In genomic region chr2:191649519-191649918, GRCh38 we compare ENCODE assay signal across 28 cellular contexts.
"Had no signal": no experiment of that assay in that cellular context is flagged by ENCODE, and none has a peak within 500 bp of the region (broad histone marks: within the 10 kb centered on the region; RNA-seq: fewer than 3 reads in every experiment).

No MANE protein-coding gene starts in this region.

- DNase-seq: cortex of kidney; dorsolateral prefrontal cortex; effector CD4-positive, alpha-beta T cell; foreskin keratinocyte; heart left ventricle; left cardiac atrium; left lung; mesenchymal stem cell; mucosa of descending colon; naive B cell; right lobe of liver; small intestine; stimulated activated CD4-positive, alpha-beta T cell treated with anti-CD3 and anti-CD28 coated beads, Interleukin-15, amount 100 ng/mL, for 24 hours; stimulated activated CD4-positive, alpha-beta T cell treated with anti-CD3 and anti-CD28 coated beads, Interleukin-2, amount 100 ng/mL, for 48 hours; stimulated activated naive CD4-positive, alpha-beta T cell; stimulated activated naive CD8-positive, alpha-beta T cell treated with anti-CD3 and anti-CD28 coated beads, Interleukin-15, amount 100 ng/mL, for 72 hours; transverse colon had no signal

- H3K27ac ChIP-seq: dorsolateral prefrontal cortex, epithelial cell of prostate, foreskin keratinocyte, gastroesophageal sphincter, heart left ventricle, hepatocyte, left lung, neutrophil, parathyroid adenoma, right lobe of liver, suprapubic skin, transverse colon had no signal

- FAIRE-seq: small intestine had no signal

- H3K79me2 ChIP-seq: hepatocyte, parathyroid adenoma had no signal

- ATAC-seq: esophagus mucosa; foreskin keratinocyte; gastroesophageal sphincter; heart left ventricle; left cardiac atrium; left lung; mucosa of descending colon; natural killer cell treated with Interleukin-12 subunit alpha and Interleukin-12 subunit beta and Interleukin-15 and Interleukin-18, amount 100 ng/mL, for 72 hours; right lobe of liver; stimulated activated naive CD8-positive, alpha-beta T cell treated with anti-CD3 and anti-CD28 coated beads, Interleukin-15, amount 100 ng/mL, for 72 hours had no signal

- H3K4me3 ChIP-seq: dorsolateral prefrontal cortex, gastroesophageal sphincter, heart left ventricle, hepatocyte, left lung, mucosa of descending colon, right lobe of liver, suprapubic skin, transverse colon had no signal

- H3K9me3 ChIP-seq: gastroesophageal sphincter, left lung, mucosa of descending colon, neutrophil, right lobe of liver, suprapubic skin, transverse colon had no signal

- H3K36me3 ChIP-seq: gastroesophageal sphincter, heart left ventricle, left lung, neutrophil, right lobe of liver, suprapubic skin, transverse colon had no signal

- H3K27me3 ChIP-seq: dorsolateral prefrontal cortex, foreskin keratinocyte, gastroesophageal sphincter, heart left ventricle, hepatocyte, left lung, neutrophil, right lobe of liver, suprapubic skin, transverse colon had no signal

- H3K4me1 Mint-ChIP-seq: mesothelial cell of epicardium, neural crest cell had no signal

- H3K4me1 ChIP-seq: gastroesophageal sphincter, parathyroid adenoma had no signal

- H3K9me3 Mint-ChIP-seq: neural crest cell had no signal

- H3K36me3 Mint-ChIP-seq: mesothelial cell of epicardium; natural killer cell treated with Interleukin-12 subunit alpha and Interleukin-12 subunit beta and Interleukin-15 and Interleukin-18, amount 100 ng/mL, for 72 hours had no signal

- H3K27ac Mint-ChIP-seq: mesothelial cell of epicardium; naive B cell; natural killer cell treated with Interleukin-12 subunit alpha and Interleukin-12 subunit beta and Interleukin-15 and Interleukin-18, amount 100 ng/mL, for 72 hours; stimulated activated naive CD8-positive, alpha-beta T cell treated with anti-CD3 and anti-CD28 coated beads, Interleukin-15, amount 100 ng/mL, for 72 hours had no signal

- H2AFZ ChIP-seq: hepatocyte, parathyroid adenoma had no signal

- H3K9ac ChIP-seq: parathyroid adenoma had no signal

- H3K4me3 Mint-ChIP-seq: mesothelial cell of epicardium; naive B cell; natural killer cell treated with Interleukin-12 subunit alpha and Interleukin-12 subunit beta and Interleukin-15 and Interleukin-18, amount 100 ng/mL, for 72 hours; neural crest cell; stimulated activated naive CD8-positive, alpha-beta T cell treated with anti-CD3 and anti-CD28 coated beads, Interleukin-15, amount 100 ng/mL, for 72 hours had no signal

- H3K27me3 Mint-ChIP-seq: naive B cell; progenitor cell of endocrine pancreas; stimulated activated naive CD8-positive, alpha-beta T cell treated with anti-CD3 and anti-CD28 coated beads, Interleukin-15, amount 100 ng/mL, for 72 hours had no signal

- H3K4me2 ChIP-seq: hepatocyte had no signal
